ENCODE assay signal across 10 cellular contexts in the genomic region with DNA sequence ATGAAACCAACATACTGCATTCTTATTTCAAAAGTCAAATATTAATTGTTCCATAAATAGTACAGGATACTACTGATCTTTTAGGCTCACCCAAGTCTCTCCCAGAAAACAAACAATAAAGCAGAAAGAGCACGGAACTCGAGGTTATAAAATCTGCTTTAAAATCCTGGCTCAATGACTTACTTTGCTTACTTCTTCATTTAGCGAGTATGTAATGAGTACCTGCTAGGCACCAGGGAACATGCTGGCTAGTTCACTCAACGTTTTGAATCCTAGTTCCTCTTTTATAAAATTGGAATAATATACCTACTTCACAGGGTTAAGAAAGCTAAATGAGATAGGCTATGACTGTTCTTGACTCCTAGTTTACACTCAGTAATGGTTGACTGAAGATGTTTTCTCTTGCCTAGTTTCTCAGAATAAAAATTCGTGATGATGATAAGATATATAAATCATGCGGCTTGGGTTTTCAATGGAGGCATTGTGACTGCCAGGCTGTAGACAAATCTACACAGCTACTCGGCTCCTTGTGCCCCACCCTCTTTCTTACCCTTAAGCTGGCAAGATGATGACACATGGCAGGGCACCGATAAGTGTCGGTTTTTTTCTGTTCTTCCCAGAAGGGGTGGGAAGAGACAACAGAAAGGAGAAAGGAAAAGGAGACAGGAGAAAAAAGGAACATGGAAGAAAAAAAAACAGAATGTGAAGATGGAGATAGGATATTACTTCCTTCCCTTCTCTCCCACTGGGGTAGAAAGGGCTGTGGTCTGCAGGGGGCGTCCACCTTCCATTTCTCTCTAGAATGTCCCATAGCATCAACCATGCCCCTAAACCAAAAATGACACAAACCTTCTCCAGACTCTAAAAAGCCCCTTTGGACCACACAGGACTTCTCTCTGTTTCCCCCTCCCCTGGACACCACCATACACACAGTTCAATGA.
DNase-seq lines count a peak whose midpoint lies in the region; ATAC-seq, FAIRE-seq and TF ChIP-seq lines count a peak whose summit lies in the region.
"Had no signal": no experiment of that assay in that cellular context is flagged by ENCODE, and none has a peak within 500 bp of the region (broad histone marks: within the 10 kb centered on the region; RNA-seq: fewer than 3 reads in every experiment).

No MANE protein-coding gene starts in this region.

- no peaks in the 10 kb centered on the region for H3K27me3 Mint-ChIP-seq in T-helper 17 cell
- H3K27me3 Mint-ChIP-seq: naive thymus-derived CD8-positive, alpha-beta T cell had no signal

- H3K4me1 Mint-ChIP-seq in T-helper 17 cell: no peaks in the 10 kb centered on the region

- no peaks in the 10 kb centered on the region for H3K9me3 ChIP-seq in T-helper 17 cell (ENCODE audit: control insufficient read depth, low read length, poor library complexity, severe bottlenecking)

- DNase-seq in D721Med (ENCODE audit: insufficient read length, low spot score) (no peak), T-helper 17 cell (no peak), C1 segment of cervical spinal cord (lab: John Stamatoyannopoulos, UW) (no peak), NCI-H524 (lab: John Stamatoyannopoulos, UW) (no peak)
- no peak for DNase-seq in effector CD8-positive, alpha-beta T cell (lab: John Stamatoyannopoulos, UW)
- DNase-seq: naive thymus-derived CD8-positive, alpha-beta T cell had no signal

- H3K36me3 Mint-ChIP-seq in T-helper 17 cell (ENCODE audit: low read depth): no peaks in the 10 kb centered on the region

- ATAC-seq in GM21360 (IDR thresholded peaks at IDR 0.05; ENCODE audit: unreplicated experiment) (peak; percentile 91), HG03280 (IDR thresholded peaks at IDR 0.05; ENCODE audit: unreplicated experiment) (peak; percentile 58), T-helper 17 cell (no peak), HG03457 (IDR thresholded peaks at IDR 0.05; ENCODE audit: unreplicated experiment) (no peak)
- ATAC-seq: naive thymus-derived CD8-positive, alpha-beta T cell had no signal

- TF ChIP-seq CTCF in D721Med (IDR thresholded peaks at IDR 0.05; ENCODE audit: insufficient read depth, missing control alignments): no peak

- FAIRE-seq in D721Med (lab: Jason Lieb, UNC): peak; percentile 55

- peak overlapping the region; percentile 37 for H3K27ac Mint-ChIP-seq in T-helper 17 cell

- H3K4me3 Mint-ChIP-seq in T-helper 17 cell: no peak overlapping the region
- H3K4me3 Mint-ChIP-seq: brain; naive thymus-derived CD8-positive, alpha-beta T cell had no signal

Comparison
In these comparisons a context has a peak if more than half of its experiments do, and no peak if none do; other contexts are left out.
1. ATAC-seq: peak in GM21360 (single experiment) and HG03280 (single experiment); none in T-helper 17 cell (single experiment) and HG03457 (single experiment).